8 cellular contexts compared by ENCODE assay signal in genomic region chrX:111244238-111244750, GRCh38. TPM values are rescaled to one million over a fixed set of nuclear protein-coding genes. Genes with fewer than 3 reads are reported as not detected.
DNase-seq lines count a peak whose midpoint lies in the region; ATAC-seq and TF ChIP-seq lines count a peak whose summit lies in the region.

No MANE protein-coding gene starts in this region.

- no peaks in the 10 kb centered on the region for H3K4me1 Mint-ChIP-seq in activated CD8-positive, alpha-beta T cell treated with anti-CD3 and anti-CD28 coated beads, Interleukin-2, amount 10 ng/mL, durations not matched to agents 7 days and 5 days (ENCODE audit: low read depth)

- H3K27ac ChIP-seq in esophagus muscularis mucosa (replicated peaks in 1 of 4) (no peak overlapping the region), suprapubic skin (no peak overlapping the region)

- CTCF ChIA-PET in activated CD8-positive, alpha-beta T cell treated with anti-CD3 and anti-CD28 coated beads, Interleukin-2, amount 10 ng/mL, durations not matched to agents 7 days and 5 days (lab: Charles Lee), result interaction anchor here (0.6 to 1.6 kb wide), 4 partner anchors 144 to 391 kb away, joined by 4 to 8 read pairs (median 4); partner anchors contain the start of gene PAK3

- no peak overlapping the region for H3K4me3 Mint-ChIP-seq in activated CD8-positive, alpha-beta T cell treated with anti-CD3 and anti-CD28 coated beads, Interleukin-2, amount 10 ng/mL, durations not matched to agents 7 days and 5 days

- H3K36me3 ChIP-seq in esophagus muscularis mucosa, result no peaks in the 10 kb centered on the region
- no peaks in the 10 kb centered on the region for H3K36me3 ChIP-seq in suprapubic skin

- WGBS in esophagus muscularis mucosa, result 39% methylated on average over 2 of the region's 2 CpGs
- 49% methylated on average over 2 of the region's 2 CpGs for WGBS in suprapubic skin

- TF ChIP-seq CTCF in esophagus muscularis mucosa (IDR thresholded peaks at IDR 0.05) (peak in 2 of 3 experiments; percentile 24 to 34), suprapubic skin (IDR thresholded peaks at IDR 0.05) (peak; percentile 14 to 17)

- no peak overlapping the region for H3K27ac Mint-ChIP-seq in activated CD8-positive, alpha-beta T cell treated with anti-CD3 and anti-CD28 coated beads, Interleukin-2, amount 10 ng/mL, durations not matched to agents 7 days and 5 days

- H3K9me3 ChIP-seq in esophagus muscularis mucosa (no peaks in the 10 kb centered on the region), suprapubic skin (no peaks in the 10 kb centered on the region)

- TF ChIP-seq EP300 in esophagus muscularis mucosa (IDR thresholded peaks at IDR 0.05) (no peak), suprapubic skin (IDR thresholded peaks at IDR 0.05) (no peak)

- H3K27me3 Mint-ChIP-seq in activated CD8-positive, alpha-beta T cell treated with anti-CD3 and anti-CD28 coated beads, Interleukin-2, amount 10 ng/mL, durations not matched to agents 7 days and 5 days (ENCODE audit: low read depth), result no peaks in the 10 kb centered on the region

- no peaks in the 10 kb centered on the region for H3K9me3 Mint-ChIP-seq in activated CD8-positive, alpha-beta T cell treated with anti-CD3 and anti-CD28 coated beads, Interleukin-2, amount 10 ng/mL, durations not matched to agents 7 days and 5 days (ENCODE audit: insufficient read depth)

- no peak for TF ChIP-seq POLR2A in esophagus muscularis mucosa (IDR thresholded peaks at IDR 0.05; ENCODE audit: low read depth)
- TF ChIP-seq POLR2A in suprapubic skin (IDR thresholded peaks at IDR 0.05), result no peak

- ATAC-seq in activated CD8-positive, alpha-beta T cell treated with anti-CD3 and anti-CD28 coated beads, Interleukin-2, amount 10 ng/mL, durations not matched to agents 7 days and 5 days, result no peak
- ATAC-seq in GM21786 (IDR thresholded peaks at IDR 0.05; ENCODE audit: unreplicated experiment), result no peak

- no peaks in the 10 kb centered on the region for H3K4me1 ChIP-seq in esophagus muscularis mucosa
- H3K4me1 ChIP-seq in suprapubic skin, result no peaks in the 10 kb centered on the region

- H3K4me3 ChIP-seq in esophagus muscularis mucosa (no peak overlapping the region), suprapubic skin (no peak overlapping the region)

- peaks cover 0 to 1% (median 0%) of the 10 kb centered on the region in 4 donors for H3K27me3 ChIP-seq in esophagus muscularis mucosa
- no peaks in the 10 kb centered on the region for H3K27me3 ChIP-seq in suprapubic skin

- H3K36me3 Mint-ChIP-seq in activated CD8-positive, alpha-beta T cell treated with anti-CD3 and anti-CD28 coated beads, Interleukin-2, amount 10 ng/mL, durations not matched to agents 7 days and 5 days (ENCODE audit: low read depth), result no peaks in the 10 kb centered on the region

- POLR2A ChIA-PET in activated CD8-positive, alpha-beta T cell treated with anti-CD3 and anti-CD28 coated beads, Interleukin-2, amount 10 ng/mL, durations not matched to agents 7 days and 5 days (lab: Charles Lee), result no interaction called here

- intact Hi-C loops in esophagus muscularis mucosa (cut with DNase I), result no loop called here

- peak; percentile 2 for DNase-seq in NCI-H345 (lab: John Stamatoyannopoulos, UW)
- DNase-seq in NCI-H345 treated with DMSO at 0.1 percent for 48 hours (lab: John Stamatoyannopoulos, UW; ENCODE audit: unreplicated experiment), result no peak
- DNase-seq in NCI-H460 (ENCODE audit: extremely low read depth, low read depth), result peak; percentile 20
- DNase-seq in esophagus muscularis mucosa (ENCODE audit: extremely low spot score), result no peak
- DNase-seq in suprapubic skin (ENCODE audit: low spot score in 2 of 2), result no peak
- DNase-seq in activated CD8-positive, alpha-beta T cell treated with anti-CD3 and anti-CD28 coated beads, Interleukin-2, amount 10 ng/mL, durations not matched to agents 7 days and 5 days, result no peak
- no peak for DNase-seq in stimulated activated CD4-positive, alpha-beta T cell treated with anti-CD3 and anti-CD28 coated beads, Interleukin-1b, Interleukin-23, amount 100 ng/mL, for 48 hours

RNA-seq across cellular contexts. Expression of gene CAPN6, which starts 26.0 kb away (rescaled TPM):
- 0.02 TPM in 1 of 2 replicates, not detected in the other for total RNA-seq in NCI-H460 (2014; rRNA removed; shearing (Covaris generic))
- not detected in 2 replicates for polyA plus RNA-seq in NCI-H460 (2014; cell fraction: nucleus; rRNA removed)
- 1 to 10 TPM in 1 of 4 donors, under 1 TPM in 3; 0.06 to 1.1 (median 0.46) TPM for total RNA-seq in esophagus muscularis mucosa
- total RNA-seq in suprapubic skin, result 1 to 10 TPM in 1 of 4 donors, under 1 TPM in 3; 0.48 to 1.2 (median 0.59) TPM
- not detected for total RNA-seq in activated CD8-positive, alpha-beta T cell treated with anti-CD3 and anti-CD28 coated beads, Interleukin-2, amount 10 ng/mL, durations not matched to agents 7 days and 5 days

Comparison
In these comparisons a context has a peak if more than half of its experiments do, and no peak if none do; other contexts are left out.
1. DNase-seq: peak in NCI-H345 (single experiment) and NCI-H460 (single experiment); none in NCI-H345 treated with DMSO at 0.1 percent for 48 hours (single experiment), esophagus muscularis mucosa (single experiment), suprapubic skin (0 of 2), activated CD8-positive, alpha-beta T cell treated with anti-CD3 and anti-CD28 coated beads, Interleukin-2, amount 10 ng/mL, durations not matched to agents 7 days and 5 days (single experiment) and stimulated activated CD4-positive, alpha-beta T cell treated with anti-CD3 and anti-CD28 coated beads, Interleukin-1b, Interleukin-23, amount 100 ng/mL, for 48 hours (single experiment).